In the genomic region with DNA sequence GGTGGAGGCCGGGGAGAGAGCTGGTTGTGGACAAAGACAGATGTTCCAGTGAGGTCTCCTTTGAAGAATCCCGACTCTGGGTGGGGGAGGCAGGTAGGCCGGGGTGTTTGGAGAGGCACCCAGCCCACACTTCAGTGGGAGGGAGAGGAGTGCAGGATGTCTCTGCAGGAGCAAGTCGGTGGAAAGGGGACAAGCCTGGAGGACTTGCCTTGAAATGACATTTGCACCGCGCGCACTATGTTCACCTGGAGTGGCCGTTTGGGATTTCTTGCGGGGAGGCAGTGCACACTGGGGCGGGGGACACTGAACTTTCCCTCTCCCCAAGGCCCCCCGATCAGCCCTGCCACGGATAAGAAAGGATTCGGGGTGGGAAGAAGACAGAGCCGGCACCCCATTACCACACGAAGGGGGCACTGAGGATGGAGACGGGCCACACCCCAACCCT, we compare ENCODE assay signal across 8 cellular contexts. TPM values are rescaled to one million over a fixed set of nuclear protein-coding genes. Genes with fewer than 3 reads are reported as not detected.
A peak's percentile ranks its signal among the peaks of the same experiment; 100 is the strongest.
DNase-seq lines count a peak whose midpoint lies in the region; ATAC-seq and TF ChIP-seq lines count a peak whose summit lies in the region.

No MANE protein-coding gene starts in this region.

- in situ Hi-C loops in IMR-90 (cut with MboI; ENCODE audit: low sequenced_read_pairs): loop anchor here (10.0 kb wide), 1 partner anchor 165 kb away; a partner anchor contains a TSS

- peak overlapping the region; percentile 18; the same call in 1 of the 2 replicates for H2BK120ac ChIP-seq in IMR-90 (ENCODE audit: low read depth, low read length)

- H3K4me3 Mint-ChIP-seq in activated naive CD8-positive, alpha-beta T cell: peak overlapping the region; percentile 88

- H4K20me1 ChIP-seq in IMR-90 (ENCODE audit: insufficient read depth, low read length): peaks cover 2% of the 10 kb centered on the region; the same call in 1 of the 2 replicates

- H3K36me3 ChIP-seq in IMR-90 (ENCODE audit: control insufficient read depth, insufficient read depth, low read length) (peaks cover 4% of the 10 kb centered on the region; the same call in 1 of the 2 replicates), spleen (peaks cover 0 to 12% (median 0%) of the 10 kb centered on the region in 6 donors)

- peak overlapping the region; percentile 39 for H3K23ac ChIP-seq in IMR-90 (ENCODE audit: low read depth, low read length)

- H3K9me3 Mint-ChIP-seq in activated naive CD8-positive, alpha-beta T cell (ENCODE audit: low read depth): no peaks in the 10 kb centered on the region

- H3K9me3 ChIP-seq in IMR-90 (ENCODE audit: control insufficient read depth, insufficient read depth, low read length) (no peaks in the 10 kb centered on the region), spleen (no peaks in the 10 kb centered on the region)

- 39% methylated on average over 3 of the region's 16 CpGs; no CpG with 5 or more reads in 1 of the 2 experiments for WGBS in IMR-90 (ENCODE audit: extremely low coverage in 2 of 2, insufficient read length in 1 of 2), 2 experiments
- 52 to 63% (median 57%) methylated on average over 16 of the region's 16 CpGs for WGBS in spleen, 5 donors

- no peak overlapping the region for H4K5ac ChIP-seq in IMR-90 (ENCODE audit: low read depth, low read length)

- H2BK15ac ChIP-seq in IMR-90 (ENCODE audit: low read depth, low read length): no peak overlapping the region

- peak overlapping the region; percentile 18 for H3K4ac ChIP-seq in IMR-90 (ENCODE audit: low read depth, low read length)

- no peak for TF ChIP-seq RAD21 in IMR-90 (IDR thresholded peaks at IDR 0.05; ENCODE audit: low read length)

- intact Hi-C loops in IMR-90 (cut with micrococcal nuclease): loop anchor here (2.0 kb wide), 2 partner anchors 35 to 175 kb away; a partner anchor contains a TSS
- intact Hi-C loops in spleen (cut with DNase I; ENCODE audit: low total_unique reads): loop anchor here (10.0 kb wide), 2 partner anchors 105 to 165 kb away; a partner anchor contains a TSS

- no peak overlapping the region for H2BK5ac ChIP-seq in IMR-90 (ENCODE audit: low read depth, low read length, poor library complexity, severe bottlenecking)

- peak overlapping the region; percentile 94 for H2AFZ ChIP-seq in IMR-90 (replicated peaks; ENCODE audit: low read length, poor library complexity)

- H2AK9ac ChIP-seq in IMR-90 (replicated peaks; ENCODE audit: low read depth, low read length, poor library complexity): peak overlapping the region; percentile 98

- H3K18ac ChIP-seq in IMR-90 (ENCODE audit: low read depth, low read length): no peak overlapping the region; the same call in 1 of the 2 replicates

- H2BK20ac ChIP-seq in IMR-90 (ENCODE audit: low read depth, low read length): no peak overlapping the region

- H3K27me3 ChIP-seq in IMR-90 (ENCODE audit: control insufficient read depth, insufficient read depth, low read length) (no peaks in the 10 kb centered on the region), spleen (replicated peaks in 1 of 7) (peaks cover 0 to 17% (median 0%) of the 10 kb centered on the region in 7 donors)

- H4K91ac ChIP-seq in IMR-90 (ENCODE audit: insufficient read depth, low read depth, low read length): peak overlapping the region; percentile 68

- peak overlapping the region; percentile 68 for H3K14ac ChIP-seq in IMR-90 (replicated peaks; ENCODE audit: low read depth, low read length)

- H3K79me1 ChIP-seq in IMR-90 (ENCODE audit: low read depth in 1 of 2, low read length in 2 of 2): peaks cover 4 to 34% of the 10 kb centered on the region in 2 experiments

- ATAC-seq in IMR-90 (ENCODE audit: low read depth): no peak

- H3K9me1 ChIP-seq in IMR-90 (ENCODE audit: insufficient read depth, low read length): no peaks in the 10 kb centered on the region; the same call in 1 of the 2 replicates

- TF ChIP-seq POLR2A in IMR-90 (IDR thresholded peaks at IDR 0.05; ENCODE audit: low read depth, low read length) (no peak), spleen (IDR thresholded peaks at IDR 0.05) (no peak)

- peaks cover 15% of the 10 kb centered on the region for H3K4me1 ChIP-seq in IMR-90 (ENCODE audit: control insufficient read depth, insufficient read depth, low read length)
- H3K4me1 ChIP-seq in spleen: peaks cover 19 to 51% (median 31%) of the 10 kb centered on the region in 6 donors

- TF ChIP-seq CTCF in IMR-90 (conservative IDR thresholded peaks at IDR 0.05; ENCODE audit: low read depth, low read length): no peak
- TF ChIP-seq CTCF in spleen (IDR thresholded peaks at IDR 0.05 in 8 of 11, conservative IDR thresholded peaks at IDR 0.05 in 3 of 11): no peak

- H3K4me2 ChIP-seq in IMR-90 (ENCODE audit: low read depth, low read length): peak overlapping the region; percentile 81

- peak overlapping the region; percentile 85 for H3K9ac ChIP-seq in IMR-90 (ENCODE audit: low read depth, low read length)

- H2AK5ac ChIP-seq in IMR-90 (ENCODE audit: low read depth, low read length): peak overlapping the region; percentile 67

- H3K56ac ChIP-seq in IMR-90 (ENCODE audit: extremely low read depth, insufficient read depth, low read length): no peak overlapping the region; the same call in 1 of the 2 replicates

- no TSS peak for BruUV-seq in IMR-90 (replicated peaks; lab: Mats Ljungman, UMichigan)

- DNase-seq in IMR-90: no peak
- DNase-seq in spleen: no peak
- DNase-seq in NCI-H2196 treated with DMSO at 0.1 percent for 48 hours (lab: John Stamatoyannopoulos, UW; ENCODE audit: unreplicated experiment): no peak
- no peak for DNase-seq in DMS 273 (lab: John Stamatoyannopoulos, UW; ENCODE audit: unreplicated experiment)
- DNase-seq in T-helper 9 cell: no peak
- DNase-seq in HUDEP-2 (lab: John Stamatoyannopoulos, UW; ENCODE audit: unreplicated experiment in 76 of 76): no peak

- CTCF ChIA-PET in IMR-90 (lab: Yijun Ruan, JAX): interaction anchor here (1.1 to 1.3 kb wide), 2 partner anchors 24 to 38 kb away, joined by 3 to 5 read pairs; no protein-coding TSS in a partner anchor

- dilution Hi-C loops in IMR-90 (cut with HindIII; ENCODE audit: low sequenced_read_pairs, unreplicated experiment): no loop called here

- peaks cover 42% of the 10 kb centered on the region for H3K4me1 Mint-ChIP-seq in activated naive CD8-positive, alpha-beta T cell (ENCODE audit: low read depth)

- H4K8ac ChIP-seq in IMR-90 (ENCODE audit: low read depth in 2 of 2, low read length in 2 of 2): peak overlapping the region; percentile 55 to 75; a peak in 2 of 4 replicates

- H3K27ac ChIP-seq in IMR-90 (ENCODE audit: insufficient read depth, low read length) (no peak overlapping the region; the same call in 1 of the 2 replicates), spleen (peak overlapping the region in 6 of 8 donors; percentile 48 to 80 (median 70))

- peaks cover 2% of the 10 kb centered on the region for H3K36me3 Mint-ChIP-seq in activated naive CD8-positive, alpha-beta T cell

- peak overlapping the region; percentile 86 for H3K27ac Mint-ChIP-seq in activated naive CD8-positive, alpha-beta T cell

- peak overlapping the region; percentile 53 for H3K4me3 ChIP-seq in IMR-90 (ENCODE audit: insufficient read depth, low read depth, low read length)
- H3K4me3 ChIP-seq in iPS-11a (ENCODE audit: low read depth, low read length): peak overlapping the region; percentile 65
- H3K4me3 ChIP-seq in spleen: peak overlapping the region; percentile 40 to 74 (median 50)

- H3K27me3 Mint-ChIP-seq in activated naive CD8-positive, alpha-beta T cell: no peaks in the 10 kb centered on the region

- POLR2A ChIA-PET in IMR-90 (lab: Charles Lee; ENCODE audit: unreplicated experiment): no interaction called here

TF ChIP-seq in IMR-90, 13 proteins besides CTCF, POLR2A, EP300 and RAD21:
- no peak for TF ChIP-seq NFE2L2 (IDR thresholded peaks at IDR 0.05; ENCODE audit: low read depth, low read length)
- no peak for TF ChIP-seq MAZ (IDR thresholded peaks at IDR 0.05; ENCODE audit: borderline replicate concordance, low read depth, low read length)
- TF ChIP-seq RCOR1 (IDR thresholded peaks at IDR 0.05; ENCODE audit: insufficient replicate concordance, low read length): no peak
- TF ChIP-seq, protein P1, sequence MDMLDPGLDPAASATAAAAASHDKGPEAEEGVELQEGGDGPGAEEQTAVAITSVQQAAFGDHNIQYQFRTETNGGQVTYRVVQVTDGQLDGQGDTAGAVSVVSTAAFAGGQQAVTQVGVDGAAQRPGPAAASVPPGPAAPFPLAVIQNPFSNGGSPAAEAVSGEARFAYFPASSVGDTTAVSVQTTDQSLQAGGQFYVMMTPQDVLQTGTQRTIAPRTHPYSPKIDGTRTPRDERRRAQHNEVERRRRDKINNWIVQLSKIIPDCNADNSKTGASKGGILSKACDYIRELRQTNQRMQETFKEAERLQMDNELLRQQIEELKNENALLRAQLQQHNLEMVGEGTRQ (IDR thresholded peaks at IDR 0.05; ENCODE audit: low read depth, low read length): no peak
- TF ChIP-seq BHLHE40 (IDR thresholded peaks at IDR 0.05; ENCODE audit: low read depth, low read length): no peak

RNA-seq across cellular contexts. Expression of a gene that starts 1.0 kb away (rescaled TPM):
- total RNA-seq in IMR-90 (2012; rRNA removed) (0.83 and 1.6 TPM in 2 replicates), spleen (10 to 100 TPM in 4 of 7 donors, 1 to 10 TPM in 3; 7.1 to 23.7 (median 13.9) TPM)
- polyA plus RNA-seq in IMR-90 (2012; rRNA removed) (3.0 and 3.1 TPM in 2 replicates), spleen (1 to 10 TPM; 2.2 to 5.2 (median 2.3) TPM)
- polyA plus RNA-seq in IMR-90 (2012; cell fraction: cytosol; rRNA removed): 1.4 and 3.3 TPM in 2 replicates
- polyA plus RNA-seq in IMR-90 (2012; cell fraction: nucleus; rRNA removed; ENCODE audit: low replicate concordance): 12.1 and 24.5 TPM in 2 replicates
